ENCODE assay signal across 8 cellular contexts in the genomic region with DNA sequence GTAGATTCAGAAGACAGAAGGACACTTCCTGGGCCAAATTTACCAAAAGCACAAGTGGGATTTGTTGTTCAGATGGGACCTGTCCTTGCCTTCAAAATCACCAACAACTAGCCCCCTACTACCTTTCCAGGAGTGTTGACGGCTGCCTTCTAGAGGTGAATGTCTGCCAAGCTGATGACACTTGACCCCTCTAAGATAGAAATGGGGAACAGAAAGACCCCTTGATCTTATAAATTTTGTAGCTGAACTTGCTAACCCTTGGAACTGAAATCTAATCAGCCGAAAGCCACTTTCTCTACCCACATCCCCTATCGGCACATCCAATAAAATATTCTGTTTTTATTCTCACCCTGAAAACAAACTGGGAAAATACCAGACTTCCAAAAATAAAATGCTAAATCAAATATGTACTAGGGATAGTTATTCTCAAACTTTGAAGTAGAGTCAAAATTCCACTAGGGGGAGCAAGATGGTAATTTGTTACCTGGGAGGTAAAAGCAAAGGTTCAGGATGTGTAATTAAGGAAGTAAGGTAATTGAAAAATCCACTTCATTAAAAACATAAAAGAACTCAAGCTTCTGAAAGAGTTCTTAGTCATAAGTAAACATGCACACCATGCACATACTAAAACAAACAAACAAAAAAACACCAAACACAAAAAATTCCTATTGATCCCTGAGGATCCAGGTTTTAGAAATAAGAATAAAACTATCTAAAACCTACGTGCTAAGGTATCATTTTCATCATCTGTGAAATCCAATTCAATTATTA.
DNase-seq lines count a peak whose midpoint lies in the region; ATAC-seq and TF ChIP-seq lines count a peak whose summit lies in the region.

No MANE protein-coding gene starts in this region.

- CTCF ChIA-PET in OCI-LY7 (lab: Charles Lee; ENCODE audit: unreplicated experiment): interaction anchor here (0.8 to 2.3 kb wide), 4 partner anchors 77 to 186 kb away, joined by 3 to 9 read pairs (median 5); no protein-coding TSS in a partner anchor

- H3K4me2 ChIP-seq in OCI-LY7 (ENCODE audit: low read length): peak overlapping the region; percentile 29

- no peaks in the 10 kb centered on the region for H3K9me2 ChIP-seq in OCI-LY7 (ENCODE audit: insufficient read depth, low read length)

- no TSS peak for BruUV-seq in OCI-LY7 (replicated peaks; lab: Mats Ljungman, UMichigan)

- H3K36me3 ChIP-seq in OCI-LY7 (ENCODE audit: insufficient read depth, low read length): no peaks in the 10 kb centered on the region; the same call in 1 of the 2 replicates

- POLR2A ChIA-PET in OCI-LY7 (lab: Charles Lee): interaction anchor here (0.8 to 1.9 kb wide), 10 partner anchors 11 to 120 kb away, joined by 3 to 10 read pairs (median 4); no protein-coding TSS in a partner anchor

- no peaks in the 10 kb centered on the region for H3K27me3 Mint-ChIP-seq in central memory CD8-positive, alpha-beta T cell

- no peak overlapping the region for H2AFZ ChIP-seq in OCI-LY7 (ENCODE audit: low read length)

- H3K4me1 Mint-ChIP-seq in central memory CD8-positive, alpha-beta T cell: peaks cover 75% of the 10 kb centered on the region

- intact Hi-C loops in OCI-LY7 (cut with micrococcal nuclease; ENCODE audit: unreplicated experiment): loop anchor here (1.0 to 5.0 kb wide), 4 partner anchors 79 to 187 kb away; partner anchors contain the start of gene ANKRD44

- no peaks in the 10 kb centered on the region for H3K9me3 Mint-ChIP-seq in central memory CD8-positive, alpha-beta T cell

- H3K4me3 ChIP-seq in GM12875 (ENCODE audit: low read depth, low read length) (no peak overlapping the region), OCI-LY7 (ENCODE audit: low read depth, low read length, poor library complexity, severe bottlenecking) (no peak overlapping the region)

- peak overlapping the region; percentile 52 for H3K4me3 Mint-ChIP-seq in central memory CD8-positive, alpha-beta T cell

- H3K27ac ChIP-seq in OCI-LY7 (ENCODE audit: low read depth, low read length, poor library complexity, severe bottlenecking): no peak overlapping the region

- peaks cover 12% of the 10 kb centered on the region for H3K36me3 Mint-ChIP-seq in central memory CD8-positive, alpha-beta T cell (ENCODE audit: insufficient read depth)

- TF ChIP-seq CTCF in GM12875 (IDR thresholded peaks at IDR 0.05; ENCODE audit: borderline replicate concordance, insufficient read depth, low read depth, low read length) (peak; percentile 42; the same call in 1 of the 2 replicates), OCI-LY7 (conservative IDR thresholded peaks at IDR 0.05; ENCODE audit: low read length) (peak; percentile 99)

- H3K9me3 ChIP-seq in OCI-LY7 (ENCODE audit: low read length): no peaks in the 10 kb centered on the region

- peak overlapping the region; percentile 83 for H3K27ac Mint-ChIP-seq in central memory CD8-positive, alpha-beta T cell (ENCODE audit: low read depth)

- H3K79me2 ChIP-seq in OCI-LY7 (ENCODE audit: insufficient read depth, low read depth, low read length): peaks cover 42% of the 10 kb centered on the region; the same call in 1 of the 2 replicates

- peaks cover 33% of the 10 kb centered on the region for H3K4me1 ChIP-seq in OCI-LY7 (ENCODE audit: insufficient read depth, low read length, poor library complexity, severe bottlenecking)

- no peaks in the 10 kb centered on the region for H4K20me1 ChIP-seq in OCI-LY7 (ENCODE audit: insufficient read depth, low read length)

- ATAC-seq in HG03571 (IDR thresholded peaks at IDR 0.05; ENCODE audit: unreplicated experiment) (peak; percentile 48), GM21786 (IDR thresholded peaks at IDR 0.05; ENCODE audit: unreplicated experiment) (no peak)
- peak; percentile 66 for ATAC-seq in central memory CD8-positive, alpha-beta T cell (replicated peaks; ENCODE audit: extremely low read depth, poor library complexity, severe bottlenecking)

- DNase-seq in AML-193 (lab: John Stamatoyannopoulos, UW) (peak; percentile 41 to 69), OCI-LY7 (ENCODE audit: low spot score) (peak; percentile 83), lung microvascular endothelial cell (ENCODE audit: low read depth in 2 of 2) (peak; percentile 45 to 64), hepatic stellate cell (ENCODE audit: low spot score) (no peak)
- no peak for DNase-seq in central memory CD8-positive, alpha-beta T cell (ENCODE audit: low spot score in 2 of 2)

Comparison
In these comparisons a context has a peak if more than half of its experiments do, and no peak if none do; other contexts are left out.
1. DNase-seq: peak in AML-193 (2 of 2), OCI-LY7 (single experiment) and lung microvascular endothelial cell (2 of 2); none in central memory CD8-positive, alpha-beta T cell (0 of 2) and hepatic stellate cell (single experiment).